ENCODE assay signal across 12 cellular contexts in genomic region chr1:232968965-232969364, GRCh38. TPM values are rescaled to one million over a fixed set of nuclear protein-coding genes. Genes with fewer than 3 reads are reported as not detected.
DNase-seq lines count a peak whose midpoint lies in the region; ATAC-seq and TF ChIP-seq lines count a peak whose summit lies in the region.
"Had no signal": no experiment of that assay in that cellular context is flagged by ENCODE, and none has a peak within 500 bp of the region (broad histone marks: within the 10 kb centered on the region; RNA-seq: fewer than 3 reads in every experiment).

No MANE protein-coding gene starts in this region.

- ATAC-seq in GM19328 (IDR thresholded peaks at IDR 0.05; ENCODE audit: unreplicated experiment) (no peak), HG03521 (IDR thresholded peaks at IDR 0.05; ENCODE audit: unreplicated experiment) (no peak)
- ATAC-seq: activated T-cell treated with anti-CD3 and anti-CD28 coated beads, Interleukin-2, amount 50 U/mL, for 4 hours had no signal

- H4K91ac ChIP-seq in mesenchymal stem cell (ENCODE audit: low read length): no peak overlapping the region

- no peaks in the 10 kb centered on the region for H3K27me3 ChIP-seq in mesenchymal stem cell (ENCODE audit: control insufficient read depth in 1 of 2, insufficient read depth in 1 of 2, low read length in 2 of 2)

- H3K14ac ChIP-seq in mesenchymal stem cell (ENCODE audit: low read length in 2 of 2): no peak overlapping the region

- H2BK15ac ChIP-seq in mesenchymal stem cell (ENCODE audit: low read depth, poor library complexity, severe bottlenecking): no peak overlapping the region

- H3K4me1 Mint-ChIP-seq in MCF 10A (ENCODE audit: insufficient read depth, unreplicated experiment): peaks cover 17% of the 10 kb centered on the region
- peaks cover 22% of the 10 kb centered on the region for H3K4me1 Mint-ChIP-seq in mesothelial cell of epicardium
- H3K4me1 Mint-ChIP-seq: memory B cell had no signal

- H3K9ac ChIP-seq in mesenchymal stem cell (ENCODE audit: low read length): no peak overlapping the region

- H2BK5ac ChIP-seq in mesenchymal stem cell (ENCODE audit: low read depth, low read length, poor library complexity, severe bottlenecking): no peak overlapping the region

- H3K27ac ChIP-seq in KOPT-K1 (ENCODE audit: low read depth, low read length, poor library complexity, severe bottlenecking) (peak overlapping the region; percentile 6), mesenchymal stem cell (ENCODE audit: low read length, poor library complexity, severe bottlenecking) (no peak overlapping the region)
- H3K27ac ChIP-seq: SK-N-MC had no signal

- TF ChIP-seq CTCF in MCF 10A (IDR thresholded peaks at IDR 0.05; ENCODE audit: unreplicated experiment) (no peak), mesothelial cell of epicardium (IDR thresholded peaks at IDR 0.05; ENCODE audit: unreplicated experiment) (no peak)

- no peak overlapping the region for H2AK5ac ChIP-seq in mesenchymal stem cell (ENCODE audit: low read length, severe bottlenecking)

- no peak overlapping the region for H3K18ac ChIP-seq in mesenchymal stem cell (ENCODE audit: low read depth in 1 of 2, low read length in 2 of 2)

- no peak overlapping the region for H2BK120ac ChIP-seq in mesenchymal stem cell (ENCODE audit: low read depth, low read length)

- no peak overlapping the region for H3K4me3 ChIP-seq in mesenchymal stem cell (ENCODE audit: insufficient read depth in 1 of 2, low read depth in 1 of 2, low read length in 2 of 2)
- H3K4me3 ChIP-seq: SK-N-MC had no signal

- no TSS peak for BruUV-seq in MCF 10A (replicated peaks; lab: Mats Ljungman, UMichigan)

- CTCF ChIA-PET in MCF 10A (lab: Yijun Ruan, JAX): interaction anchor here (0.6 to 1.6 kb wide), 7 partner anchors 16 to 338 kb away, joined by 3 to 10 read pairs (median 3); no protein-coding TSS in a partner anchor

- WGBS in mesenchymal stem cell: 86% methylated on average over 3 of the region's 3 CpGs

- intact Hi-C loops in MCF 10A (cut with micrococcal nuclease) (no loop called here), posterior vena cava (cut with DNase I) (no loop called here)

- H3K27ac Mint-ChIP-seq in MCF 10A (ENCODE audit: low read depth, unreplicated experiment) (peak overlapping the region; percentile 13), mesothelial cell of epicardium (no peak overlapping the region)
- H3K27ac Mint-ChIP-seq: memory B cell had no signal

- peaks cover 82% of the 10 kb centered on the region for H3K36me3 ChIP-seq in KOPT-K1 (ENCODE audit: insufficient read depth, low read length)
- peaks cover 50 to 72% of the 10 kb centered on the region in 2 experiments for H3K36me3 ChIP-seq in mesenchymal stem cell (ENCODE audit: control insufficient read depth in 1 of 2, insufficient read depth in 2 of 2, low read depth in 1 of 2, low read length in 2 of 2)

- H3K9me3 Mint-ChIP-seq in MCF 10A (ENCODE audit: unreplicated experiment): peaks cover 28% of the 10 kb centered on the region
- peaks cover 25% of the 10 kb centered on the region for H3K9me3 Mint-ChIP-seq in mesothelial cell of epicardium

- peaks cover 5% of the 10 kb centered on the region for H3K4me1 ChIP-seq in mesenchymal stem cell (ENCODE audit: control insufficient read depth, insufficient read depth, low read depth, low read length)

- H3K36me3 Mint-ChIP-seq in MCF 10A (ENCODE audit: insufficient read depth, unreplicated experiment): peaks cover 100% of the 10 kb centered on the region
- H3K36me3 Mint-ChIP-seq in mesothelial cell of epicardium: peaks cover 50% of the 10 kb centered on the region

- H3K27me3 Mint-ChIP-seq in MCF 10A (ENCODE audit: insufficient read depth, unreplicated experiment): no peaks in the 10 kb centered on the region
- no peaks in the 10 kb centered on the region for H3K27me3 Mint-ChIP-seq in mesothelial cell of epicardium (ENCODE audit: low read depth)
- H3K27me3 Mint-ChIP-seq: memory B cell had no signal

- H2BK12ac ChIP-seq in mesenchymal stem cell (ENCODE audit: low read length in 2 of 2): no peak overlapping the region

- no peak overlapping the region for H2AFZ ChIP-seq in mesenchymal stem cell (ENCODE audit: low read depth, low read length)

- H3K4ac ChIP-seq in mesenchymal stem cell (ENCODE audit: low read depth in 1 of 2, low read length in 2 of 2): no peak overlapping the region

- peak overlapping the region; percentile 12 for H4K8ac ChIP-seq in mesenchymal stem cell (ENCODE audit: low read length)

- H3K4me3 Mint-ChIP-seq in MCF 10A (ENCODE audit: unreplicated experiment) (no peak overlapping the region), mesothelial cell of epicardium (no peak overlapping the region)
- H3K4me3 Mint-ChIP-seq: activated T-cell treated with anti-CD3 and anti-CD28 coated beads, Interleukin-2, amount 50 U/mL, for 4 hours; memory B cell had no signal

- POLR2A ChIA-PET in MCF 10A (lab: Yijun Ruan, JAX): interaction anchor here (1.4 kb wide), 1 partner anchor 278 kb away, joined by 4 read pairs; no protein-coding TSS in a partner anchor

- H3K9me3 ChIP-seq in KOPT-K1 (ENCODE audit: insufficient read depth, low read length, poor library complexity, severe bottlenecking) (peaks cover 15% of the 10 kb centered on the region), mesenchymal stem cell (ENCODE audit: control insufficient read depth, low read length) (peaks cover 27% of the 10 kb centered on the region)

- H3K23ac ChIP-seq in mesenchymal stem cell (ENCODE audit: low read length in 2 of 2): no peak overlapping the region

- DNase-seq in GF-D8 (lab: John Stamatoyannopoulos, UW): peak; percentile 30
- DNase-seq in MCF 10A (ENCODE audit: unreplicated experiment): no peak
- DNase-seq in mesenchymal stem cell: no peak
- DNase-seq in mesothelial cell of epicardium (ENCODE audit: low spot score in 2 of 2, unreplicated experiment in 2 of 2): no peak
- DNase-seq in posterior vena cava (ENCODE audit: low spot score): no peak
- DNase-seq: activated T-cell treated with anti-CD3 and anti-CD28 coated beads, Interleukin-2, amount 50 U/mL, for 4 hours; NCI-H2107 had no signal

- H3K4me2 ChIP-seq in mesenchymal stem cell (ENCODE audit: low read length, poor library complexity, severe bottlenecking): no peak overlapping the region

- H3K79me1 ChIP-seq in mesenchymal stem cell (replicated peaks; ENCODE audit: low read length, poor library complexity, severe bottlenecking): peaks cover 44% of the 10 kb centered on the region

RNA-seq across cellular contexts. Expression of gene NTPCR, which starts 18.6 kb away (rescaled TPM):
- total RNA-seq in MCF 10A (2022) (116 and 129 TPM in 2 replicates), mesothelial cell of epicardium (55.2 to 59.1 TPM (median 55.8 TPM) in 3 replicates), posterior vena cava (10 to 100 TPM; 27.5 to 37.3 TPM)
- polyA plus RNA-seq in mesenchymal stem cell (2013, experiment 1 of 2): 33.9 TPM
- 34.1 TPM for polyA plus RNA-seq in mesenchymal stem cell (2013, experiment 2 of 2)
